In genomic region chr1:17437260-17438175, GRCh38 we compare ENCODE assay signal across 8 cellular contexts. TPM values are rescaled to one million over a fixed set of nuclear protein-coding genes. Genes with fewer than 3 reads are reported as not detected.
DNase-seq lines count a peak whose midpoint lies in the region; ATAC-seq, FAIRE-seq and TF ChIP-seq lines count a peak whose summit lies in the region.

No MANE protein-coding gene starts in this region.

- no peak overlapping the region for H2AFZ ChIP-seq in PC-3 (ENCODE audit: low read length)

- H3K27me3 ChIP-seq in PC-3 (ENCODE audit: low read length) (no peaks in the 10 kb centered on the region), transverse colon (no peaks in the 10 kb centered on the region)

- peak overlapping the region; percentile 99 for H3K4me2 ChIP-seq in PC-3 (ENCODE audit: low read length)

- H3K36me3 ChIP-seq in PC-3 (ENCODE audit: low read depth, low read length), result peaks cover 31% of the 10 kb centered on the region
- H3K36me3 ChIP-seq in transverse colon, result peaks cover 0 to 3% (median 0%) of the 10 kb centered on the region in 4 donors

- FAIRE-seq in frontal cortex (lab: Jason Lieb, UNC), result no peak

- no peaks in the 10 kb centered on the region for H3K9me2 ChIP-seq in PC-3 (replicated peaks; ENCODE audit: low read length)

- peaks cover 44% of the 10 kb centered on the region for H4K20me1 ChIP-seq in PC-3 (ENCODE audit: low read length)

- POLR2A ChIA-PET in PC-3 (lab: Charles Lee; ENCODE audit: unreplicated experiment), result no interaction called here

- DNase-seq in NCI-H1417 (lab: John Stamatoyannopoulos, UW), result peak; percentile 58 to 79 (median 77)
- DNase-seq in NCI-H1417 treated with DMSO at 0.1 percent for 48 hours (lab: John Stamatoyannopoulos, UW), result no peak
- peak; percentile 54 for DNase-seq in PC-3
- DNase-seq in activated gamma-delta T cell treated with Interleukin-2 at 50 U/mL for 16 hours, result peak; percentile 34
- DNase-seq in frontal cortex (ENCODE audit: low spot score in 2 of 2), result peak; percentile 87 to 91
- peak; percentile 32 for DNase-seq in occipital lobe (lab: John Stamatoyannopoulos, UW)
- peak; percentile 48 for DNase-seq in transverse colon

- H3K79me2 ChIP-seq in PC-3 (ENCODE audit: low read length), result peaks cover 69% of the 10 kb centered on the region

- no peak for TF ChIP-seq POLR2A in transverse colon (IDR thresholded peaks at IDR 0.05)

- peaks cover 35% of the 10 kb centered on the region for H3K4me1 ChIP-seq in PC-3 (ENCODE audit: insufficient read depth, low read length)
- peaks cover 8 to 50% (median 21%) of the 10 kb centered on the region in 4 donors for H3K4me1 ChIP-seq in transverse colon

- no peak for TF ChIP-seq CTCF in PC-3 (conservative IDR thresholded peaks at IDR 0.05; ENCODE audit: low read depth, low read length)
- TF ChIP-seq CTCF in transverse colon (IDR thresholded peaks at IDR 0.05), result no peak

- intact Hi-C loops in PC-3 (cut with micrococcal nuclease) (no loop called here), transverse colon (cut with DNase I; ENCODE audit: low total_unique reads) (loop anchor here (1.0 kb wide), 1 partner anchor 17 kb away; no protein-coding TSS in a partner anchor)

- H3K9ac ChIP-seq in PC-3 (ENCODE audit: low read length), result peak overlapping the region; percentile 100

- 1% methylated on average over 43 of the region's 103 CpGs; no CpG with 5 or more reads in 1 of the 2 donors for WGBS in transverse colon (ENCODE audit: low coverage in 1 of 2), 2 donors

- no peaks in the 10 kb centered on the region for H3K9me3 ChIP-seq in PC-3 (ENCODE audit: low read length)
- no peaks in the 10 kb centered on the region for H3K9me3 ChIP-seq in transverse colon

- CTCF ChIA-PET in PC-3 (lab: Charles Lee), result no interaction called here

- H3F3A ChIP-seq in PC-3 (ENCODE audit: low read length, unreplicated experiment), result no peaks in the 10 kb centered on the region

- H3K4me3 ChIP-seq in PC-3 (ENCODE audit: low read length) (peak overlapping the region; percentile 99), transverse colon (peak overlapping the region; percentile 48 to 97 (median 66))

- in situ Hi-C loops in transverse colon (cut with MboI; ENCODE audit: low pct_ligation_motif_present in 1 of 4, low pct_unique_long_range_greater_than_20kb in 1 of 4, low sequenced_read_pairs in 3 of 4), result no loop called here

- TF ChIP-seq EP300 in transverse colon (IDR thresholded peaks at IDR 0.05; ENCODE audit: low read depth), result no peak

- no TSS peak for BruUV-seq in PC-3 (replicated peaks; lab: Mats Ljungman, UMichigan)

- 0 out of 2 replicates have a peak overlapping the region, but pooled peaks have one; percentile 90 for H3K27ac ChIP-seq in PC-3 (ENCODE audit: low read length)
- H3K27ac ChIP-seq in transverse colon, result peak overlapping the region; percentile 84 to 95 (median 90)

- ATAC-seq in HG02943 (IDR thresholded peaks at IDR 0.05; ENCODE audit: low read depth, unreplicated experiment) (peak; percentile 22), PC-3 (peak; percentile 19)

RNA-seq across cellular contexts. Expression of gene RCC2, which starts 2.0 kb away (rescaled TPM):
- 82.7 and 95.2 TPM in 2 replicates for total RNA-seq in PC-3 (2014; rRNA removed)
- total RNA-seq in frontal cortex, result 27.7 TPM
- 26.8 TPM for total RNA-seq in occipital lobe
- 10 to 100 TPM; 22.0 to 82.2 (median 25.3) TPM for total RNA-seq in transverse colon
